12 cellular contexts compared by ENCODE assay signal in the genomic region with DNA sequence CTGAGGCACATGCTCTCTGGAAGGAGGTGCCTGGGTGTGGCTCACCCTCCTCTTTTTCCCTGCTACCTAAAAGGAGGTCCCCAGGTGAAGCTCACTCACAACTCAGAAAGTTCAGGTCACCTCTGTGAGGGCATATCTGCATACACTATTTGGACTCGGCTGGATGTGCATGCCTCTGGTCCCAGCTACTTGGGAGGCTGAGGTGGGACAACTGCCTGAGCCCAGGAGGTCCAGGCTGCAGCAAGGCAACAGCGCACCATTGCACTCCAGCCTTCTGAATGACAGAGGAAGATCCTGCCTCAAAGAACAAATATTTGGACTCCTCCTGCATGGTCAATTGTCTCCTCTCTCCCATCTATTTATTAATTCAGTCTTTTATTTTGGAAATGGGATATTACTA. TPM values are rescaled to one million over a fixed set of nuclear protein-coding genes. Genes with fewer than 3 reads are reported as not detected.
DNase-seq lines count a peak whose midpoint lies in the region; ATAC-seq and TF ChIP-seq lines count a peak whose summit lies in the region.
"Had no signal": no experiment of that assay in that cellular context is flagged by ENCODE, and none has a peak within 500 bp of the region (broad histone marks: within the 10 kb centered on the region; RNA-seq: fewer than 3 reads in every experiment).

No MANE protein-coding gene starts in this region.

- H3K27me3 Mint-ChIP-seq in GM23338 (ENCODE audit: insufficient read depth, low read depth, poor library complexity), result peaks cover 39% of the 10 kb centered on the region
- peaks cover 2% of the 10 kb centered on the region for H3K27me3 Mint-ChIP-seq in activated naive CD8-positive, alpha-beta T cell

- H3K36me3 ChIP-seq in BLaER1 (peaks cover 59% of the 10 kb centered on the region), GM23338 (ENCODE audit: insufficient read depth) (peaks cover 40% of the 10 kb centered on the region), muscle layer of duodenum (ENCODE audit: control insufficient read depth in 1 of 2, insufficient read depth in 2 of 2, low read length in 2 of 2) (peaks cover 8 to 37% of the 10 kb centered on the region in 2 donors)
- H3K36me3 ChIP-seq: uterus had no signal

- no peak for DNase-seq in GM23338 (ENCODE audit: low spot score)
- DNase-seq in NCI-H82 (lab: John Stamatoyannopoulos, UW), result no peak
- DNase-seq in NCI-H1436 (lab: John Stamatoyannopoulos, UW), result no peak
- DNase-seq: DMS79, NCI-H1436 treated with DMSO at 0.1 percent for 48 hours, uterus had no signal

- ATAC-seq in GM23338, result no peak
- ATAC-seq in HG03439 (IDR thresholded peaks at IDR 0.05; ENCODE audit: unreplicated experiment), result no peak
- no peak for ATAC-seq in HG03432 (IDR thresholded peaks at IDR 0.05; ENCODE audit: unreplicated experiment)

- peaks cover 21% of the 10 kb centered on the region for H3K9me3 ChIP-seq in BLaER1
- no peaks in the 10 kb centered on the region for H3K9me3 ChIP-seq in muscle layer of duodenum (ENCODE audit: control insufficient read depth in 1 of 2, low read length in 2 of 2)
- H3K9me3 ChIP-seq: uterus had no signal

- H3K27ac Mint-ChIP-seq in GM23338, result no peak overlapping the region
- H3K27ac Mint-ChIP-seq in activated naive CD8-positive, alpha-beta T cell, result peak overlapping the region; percentile 46

- H3K4me3 Mint-ChIP-seq in GM23338, result peak overlapping the region; percentile 85
- H3K4me3 Mint-ChIP-seq in activated naive CD8-positive, alpha-beta T cell, result peak overlapping the region; percentile 88

- H3K4me3 ChIP-seq in BLaER1 (peak overlapping the region; percentile 100; the same call in 1 of the 2 replicates), GM23338 (peak overlapping the region; percentile 97), muscle layer of duodenum (ENCODE audit: low read depth in 1 of 2, low read length in 2 of 2) (peak overlapping the region; percentile 77 to 100)

- H4K20me1 ChIP-seq in BLaER1 (peaks cover 69% of the 10 kb centered on the region), GM23338 (replicated peaks; ENCODE audit: insufficient read depth) (peaks cover 52% of the 10 kb centered on the region)

- no peak for TF ChIP-seq CTCF in GM23338 (conservative IDR thresholded peaks at IDR 0.05; ENCODE audit: low read depth in 2 of 2)

- no peak overlapping the region for H2AFZ ChIP-seq in GM23338

- peaks cover 70% of the 10 kb centered on the region for H3K79me2 ChIP-seq in GM23338 (replicated peaks; ENCODE audit: insufficient read depth)

- H3K9ac ChIP-seq in BLaER1, result peak overlapping the region; percentile 99; the same call in 1 of the 2 replicates

- H3K9me2 ChIP-seq in GM23338 (ENCODE audit: insufficient read depth), result no peaks in the 10 kb centered on the region

- H3K4me1 ChIP-seq in BLaER1 (peaks cover 46% of the 10 kb centered on the region), GM23338 (ENCODE audit: insufficient read depth) (peaks cover 27% of the 10 kb centered on the region; the same call in 1 of the 2 replicates), muscle layer of duodenum (ENCODE audit: control insufficient read depth in 1 of 2, insufficient read depth in 2 of 2, low read length in 2 of 2) (peaks cover 11 to 33% of the 10 kb centered on the region in 2 donors)

- peaks cover 4% of the 10 kb centered on the region for H3K9me3 Mint-ChIP-seq in GM23338
- no peaks in the 10 kb centered on the region for H3K9me3 Mint-ChIP-seq in activated naive CD8-positive, alpha-beta T cell (ENCODE audit: low read depth)

- peaks cover 61% of the 10 kb centered on the region for H3K36me3 Mint-ChIP-seq in GM23338 (ENCODE audit: low read depth)
- H3K36me3 Mint-ChIP-seq in activated naive CD8-positive, alpha-beta T cell, result peaks cover 6% of the 10 kb centered on the region

- H3K27me3 ChIP-seq in BLaER1 (no peaks in the 10 kb centered on the region), GM23338 (ENCODE audit: insufficient read depth) (peaks cover 18% of the 10 kb centered on the region), muscle layer of duodenum (ENCODE audit: low read depth, low read length) (no peaks in the 10 kb centered on the region)
- H3K27me3 ChIP-seq: uterus had no signal

- peaks cover 20% of the 10 kb centered on the region for H3K4me1 Mint-ChIP-seq in GM23338
- peaks cover 53% of the 10 kb centered on the region for H3K4me1 Mint-ChIP-seq in activated naive CD8-positive, alpha-beta T cell (ENCODE audit: low read depth)

- peaks cover 33% of the 10 kb centered on the region for H3F3A ChIP-seq in GM23338 (replicated peaks; ENCODE audit: low read depth)

- H3K4me2 ChIP-seq in BLaER1, result peak overlapping the region; percentile 96
- no peak overlapping the region for H3K4me2 ChIP-seq in GM23338

- H3K27ac ChIP-seq in BLaER1, result no peak overlapping the region
- H3K27ac ChIP-seq in GM23338 (ENCODE audit: low read depth), result no peak overlapping the region
- H3K27ac ChIP-seq in muscle layer of duodenum (ENCODE audit: low read length), result no peak overlapping the region

TF ChIP-seq in GM23338, 12 proteins besides CTCF, POLR2A, EP300 and RAD21:
- no peak for TF ChIP-seq JUNB (IDR thresholded peaks at IDR 0.05; ENCODE audit: unreplicated experiment)

RNA-seq across cellular contexts. Expression of a gene that starts 46.4 kb away (rescaled TPM):
- total RNA-seq in GM23338 (2014; rRNA removed; shearing (Covaris generic)), result 0.58 and 0.97 TPM in 2 replicates
- polyA plus RNA-seq in GM23338 (2016; fragmentation: Nextera tagmentation; extraction: Ambion mirVana), result 0.86 and 1.1 TPM in 2 replicates
- total RNA-seq: glomerular endothelial cell had no signal
